In genomic region chr15:89377842-89378698, GRCh38 we compare ENCODE assay signal across 9 cellular contexts. TPM values are rescaled to one million over a fixed set of nuclear protein-coding genes. Genes with fewer than 3 reads are reported as not detected.
A peak's percentile ranks its signal among the peaks of the same experiment; 100 is the strongest.
DNase-seq lines count a peak whose midpoint lies in the region; ATAC-seq, FAIRE-seq and TF ChIP-seq lines count a peak whose summit lies in the region.
"Had no signal": no experiment of that assay in that cellular context is flagged by ENCODE, and none has a peak within 500 bp of the region (broad histone marks: within the 10 kb centered on the region; RNA-seq: fewer than 3 reads in every experiment).

No MANE protein-coding gene starts in this region.

- WGBS in GM12878 (ENCODE audit: insufficient coverage, insufficient replicate concordance, low lambda C conversion rate, missing lambda C conversion rate), result 29% methylated on average over 57 of the region's 57 CpGs

- DNase-seq in LNCaP clone FGC (ENCODE audit: low read depth), result peak; percentile 87
- DNase-seq in GM12878 (ENCODE audit: low read depth, low spot score), result no peak
- no peak for DNase-seq in keratinocyte (ENCODE audit: low read depth, low spot score)
- no peak for DNase-seq in stimulated activated effector memory CD8-positive, alpha-beta T cell treated with anti-CD3 and anti-CD28 coated beads, Interleukin-12 subunit alpha, Interleukin-12 subunit beta, amount 100 ng/mL, for 72 hours (ENCODE audit: low spot score in 2 of 2)
- DNase-seq in NCI-H345 (lab: John Stamatoyannopoulos, UW), result no peak
- no peak for DNase-seq in NCI-H2107 treated with DMSO at 0.1 percent for 48 hours (lab: John Stamatoyannopoulos, UW; ENCODE audit: unreplicated experiment)
- DNase-seq in NCI-H526 treated with DMSO at 0.1 percent for 48 hours (lab: John Stamatoyannopoulos, UW), result no peak

- H3K9me3 ChIP-seq in GM12878 (replicated peaks; ENCODE audit: control insufficient read depth, insufficient read depth, low read length), result no peaks in the 10 kb centered on the region; the same call in 2 of the 3 replicates
- no peaks in the 10 kb centered on the region for H3K9me3 ChIP-seq in keratinocyte (ENCODE audit: control insufficient read depth, low read depth, low read length)
- H3K9me3 ChIP-seq: neutrophil had no signal

- TF ChIP-seq CTCF in LNCaP clone FGC (IDR thresholded peaks at IDR 0.05; ENCODE audit: control insufficient read depth, extremely low read depth, insufficient read depth), result no peak
- TF ChIP-seq CTCF in GM12878 (IDR thresholded peaks at IDR 0.05 in 2 of 3, conservative IDR thresholded peaks at IDR 0.05 in 1 of 3; ENCODE audit: control insufficient read depth in 2 of 3, extremely low read depth in 1 of 3, insufficient read depth in 1 of 3, low read depth in 3 of 3, low read length in 3 of 3), result no peak
- TF ChIP-seq CTCF in keratinocyte (optimal IDR thresholded peaks at IDR 0.05 in 1 of 3, IDR thresholded peaks at IDR 0.05 in 1 of 3, conservative IDR thresholded peaks at IDR 0.05 in 1 of 3; ENCODE audit: extremely low read depth in 1 of 3, insufficient read depth in 2 of 3, low read length in 3 of 3), result no peak

- H3K9me3 Mint-ChIP-seq in stimulated activated effector memory CD8-positive, alpha-beta T cell treated with anti-CD3 and anti-CD28 coated beads, Interleukin-12 subunit alpha, Interleukin-12 subunit beta, amount 100 ng/mL, for 72 hours, result no peaks in the 10 kb centered on the region

- H3K36me3 Mint-ChIP-seq in stimulated activated effector memory CD8-positive, alpha-beta T cell treated with anti-CD3 and anti-CD28 coated beads, Interleukin-12 subunit alpha, Interleukin-12 subunit beta, amount 100 ng/mL, for 72 hours, result no peaks in the 10 kb centered on the region

- in situ Hi-C loops in GM12878 (cut with MboI), result no loop called here

- RAD21 ChIA-PET in GM12878 (lab: Charles Lee; ENCODE audit: unreplicated experiment), result no interaction called here

- H3K27ac ChIP-seq in GM12878 (ENCODE audit: control insufficient read depth, insufficient read depth) (no peak overlapping the region), keratinocyte (ENCODE audit: control insufficient read depth, insufficient read depth, low read length) (no peak overlapping the region)
- H3K27ac ChIP-seq: neutrophil had no signal

- FAIRE-seq in GM12878 (lab: Jason Lieb, UNC) (no peak), keratinocyte (lab: Jason Lieb, UNC) (no peak)

- H3K79me2 ChIP-seq in GM12878 (ENCODE audit: control insufficient read depth, insufficient read depth, low read length), result no peaks in the 10 kb centered on the region
- H3K79me2 ChIP-seq in keratinocyte (ENCODE audit: control insufficient read depth, insufficient read depth, low read length), result no peaks in the 10 kb centered on the region

- H3K4me3 ChIP-seq in LNCaP clone FGC (ENCODE audit: low read depth, low read length) (no peak overlapping the region; the same call in 1 of the 2 replicates), GM12878 (no peak overlapping the region), keratinocyte (ENCODE audit: control insufficient read depth in 2 of 3, extremely low read depth in 1 of 3, insufficient read depth in 2 of 3, low read depth in 1 of 3, low read length in 3 of 3) (peak overlapping the region in 1 of 3 experiments; percentile 42)

- no peak for TF ChIP-seq EP300 in GM12878 (IDR thresholded peaks at IDR 0.05; ENCODE audit: borderline replicate concordance in 1 of 2, control insufficient read depth in 1 of 2, low read depth in 2 of 2, low read length in 2 of 2)

- CTCF ChIA-PET in GM12878 (lab: Yijun Ruan, JAX), result no interaction called here

- BruUV-seq in GM12878 (replicated peaks; lab: Mats Ljungman, UMichigan), result no TSS peak

- SMC1A ChIA-PET in GM12878 (lab: Charles Lee; ENCODE audit: uncharacterized antibody, unreplicated experiment), result no interaction called here

- peaks cover 8% of the 10 kb centered on the region for H3K4me1 Mint-ChIP-seq in stimulated activated effector memory CD8-positive, alpha-beta T cell treated with anti-CD3 and anti-CD28 coated beads, Interleukin-12 subunit alpha, Interleukin-12 subunit beta, amount 100 ng/mL, for 72 hours

- intact Hi-C loops in GM12878 (cut with micrococcal nuclease; ENCODE audit: unreplicated experiment), result no loop called here

- ATAC-seq in GM12878, result no peak
- ATAC-seq in stimulated activated effector memory CD8-positive, alpha-beta T cell treated with anti-CD3 and anti-CD28 coated beads, Interleukin-12 subunit alpha, Interleukin-12 subunit beta, amount 100 ng/mL, for 72 hours, result peak; percentile 33
- no peak for ATAC-seq in GM18520 (IDR thresholded peaks at IDR 0.05; ENCODE audit: unreplicated experiment)

- H3K27ac Mint-ChIP-seq in stimulated activated effector memory CD8-positive, alpha-beta T cell treated with anti-CD3 and anti-CD28 coated beads, Interleukin-12 subunit alpha, Interleukin-12 subunit beta, amount 100 ng/mL, for 72 hours, result peak overlapping the region; percentile 85

- TF ChIP-seq POLR2A in GM12878 (IDR thresholded peaks at IDR 0.05; ENCODE audit: low read depth, low read length), result no peak

- dilution Hi-C loops in keratinocyte (cut with MboI; ENCODE audit: extremely low pct_ligation_motif_present, low sequenced_read_pairs), result no loop called here

- H3K36me3 ChIP-seq in GM12878 (ENCODE audit: control insufficient read depth in 2 of 2, insufficient read depth in 2 of 2, low read length in 1 of 2) (no peaks in the 10 kb centered on the region), keratinocyte (ENCODE audit: control insufficient read depth in 2 of 2, extremely low read depth in 1 of 2, insufficient read depth in 2 of 2, low read length in 2 of 2) (no peaks in the 10 kb centered on the region)
- H3K36me3 ChIP-seq: neutrophil had no signal

- 0 out of 2 replicates have a peak overlapping the region, but pooled peaks have one; percentile 8 for H2AFZ ChIP-seq in GM12878 (ENCODE audit: control insufficient read depth, low read depth, low read length)
- H2AFZ ChIP-seq in keratinocyte (ENCODE audit: control insufficient read depth, low read length), result no peak overlapping the region

- H3K9ac ChIP-seq in GM12878 (ENCODE audit: control insufficient read depth, insufficient read depth, low read length), result no peak overlapping the region
- H3K9ac ChIP-seq in keratinocyte (ENCODE audit: control insufficient read depth, extremely low read depth, insufficient read depth, low read length), result no peak overlapping the region

- POLR2A ChIA-PET in GM12878 (lab: Charles Lee), result no interaction called here

- no peak overlapping the region for H3K4me2 ChIP-seq in GM12878 (ENCODE audit: control insufficient read depth, insufficient read depth)
- H3K4me2 ChIP-seq in keratinocyte (ENCODE audit: control insufficient read depth, extremely low read depth, insufficient read depth, low read depth, low read length), result peak overlapping the region; percentile 71

- peak overlapping the region; percentile 60 for H3K4me3 Mint-ChIP-seq in stimulated activated effector memory CD8-positive, alpha-beta T cell treated with anti-CD3 and anti-CD28 coated beads, Interleukin-12 subunit alpha, Interleukin-12 subunit beta, amount 100 ng/mL, for 72 hours

- H4K20me1 ChIP-seq in GM12878 (ENCODE audit: control insufficient read depth, insufficient read depth), result no peaks in the 10 kb centered on the region
- H4K20me1 ChIP-seq in keratinocyte (ENCODE audit: control insufficient read depth, extremely low read depth, insufficient read depth, low read length), result peaks cover 7% of the 10 kb centered on the region

- TF ChIP-seq RAD21 in GM12878 (IDR thresholded peaks at IDR 0.05; ENCODE audit: insufficient read depth, low read depth, low read length), result no peak

- H3K9me1 ChIP-seq in keratinocyte (ENCODE audit: control insufficient read depth, extremely low read depth, insufficient read depth, low read length), result no peaks in the 10 kb centered on the region

- H3K27me3 ChIP-seq in GM12878 (replicated peaks in 1 of 2; ENCODE audit: control insufficient read depth in 2 of 2, insufficient read depth in 2 of 2, low read length in 1 of 2) (peaks cover 26 to 32% of the 10 kb centered on the region in 2 experiments), keratinocyte (ENCODE audit: control insufficient read depth, extremely low read depth, insufficient read depth, low read length) (peaks cover 69% of the 10 kb centered on the region)

- H3K4me1 ChIP-seq in GM12878 (ENCODE audit: control insufficient read depth, insufficient read depth, low read length), result no peaks in the 10 kb centered on the region
- H3K4me1 ChIP-seq in keratinocyte (ENCODE audit: control insufficient read depth, extremely low read depth, insufficient read depth, low read length), result peaks cover 24% of the 10 kb centered on the region

TF ChIP-seq in GM12878, 131 proteins besides CTCF, POLR2A, EP300 and RAD21 (continues in another document):
- TF ChIP-seq SMAD5 (IDR thresholded peaks at IDR 0.05; ENCODE audit: low read depth), result no peak

RNA-seq across cellular contexts. Expression of gene POLG, which starts 43.4 kb away (rescaled TPM):
- 122 and 151 TPM in 2 replicates for total RNA-seq in GM12878 (2013; cell fraction: nucleolus; rRNA removed)
- total RNA-seq in GM12878 (2014; rRNA removed) (50.5 and 54.8 TPM in 2 replicates), GM12878 (2014; rRNA removed; fragmentation: Illumina TruSeq; extraction: Trizol) (26.3 and 27.3 TPM in 2 replicates), GM12878 (2021) (66.2 and 71.1 TPM in 2 replicates)
- polyA plus RNA-seq in GM12878 (2011; ENCODE audit: low read depth), result 29.0 TPM
- polyA plus RNA-seq in GM12878 (2011; rRNA removed) (21.1 and 23.8 TPM in 2 replicates), GM12878 (2014; fragmentation: Illumina TruSeq; extraction: Trizol) (24.7 and 35.7 TPM in 2 replicates), GM12878 (2014; fragmentation: Nextera tagmentation; extraction: Ambion mirVana) (10 to 100 TPM; 14.8 to 21.6 TPM), GM12878 (2014; rRNA removed) (41.8 and 46.4 TPM in 2 replicates), GM12878 (2016; fragmentation: Nextera tagmentation; extraction: Ambion mirVana) (10 to 100 TPM; 30.2 to 40.4 TPM), keratinocyte (27.3 to 40.4 TPM (median 29.6 TPM) in 3 replicates)
- 21.0 and 26.9 TPM in 2 replicates for polyA plus RNA-seq in GM12878 (2011; cell fraction: cytosol; rRNA removed)
- 186 and 256 TPM in 2 replicates for polyA plus RNA-seq in GM12878 (2011; cell fraction: nucleus; rRNA removed)
- polyA plus RNA-seq in GM12878 (2012), result 36.6 and 46.1 TPM in 2 replicates
- 23.7 and 44.0 TPM in 2 replicates for polyA minus RNA-seq in GM12878 (2011; rRNA and poly(A)+ RNA removed)
- polyA minus RNA-seq in GM12878 (2011; cell fraction: cytosol; rRNA and poly(A)+ RNA removed), result 13.7 and 22.3 TPM in 2 replicates
- 59.7 and 112 TPM in 2 replicates for polyA minus RNA-seq in GM12878 (2011; cell fraction: nucleus; rRNA and poly(A)+ RNA removed)
- polyA plus RNA-seq in keratinocyte (2011; ENCODE audit: low read depth), result 43.8 TPM
- polyA plus RNA-seq in keratinocyte (2011; cell fraction: cytosol; rRNA removed), result 16.4 and 19.9 TPM in 2 replicates
- 118 and 119 TPM in 2 replicates for polyA plus RNA-seq in keratinocyte (2011; cell fraction: nucleus; rRNA removed)
- 38.1 and 46.6 TPM in 2 replicates for polyA plus RNA-seq in keratinocyte (2012; ENCODE audit: low replicate concordance)
- polyA minus RNA-seq in keratinocyte, result 23.5 to 66.7 TPM (median 34.2 TPM) in 3 replicates
- polyA minus RNA-seq in keratinocyte (2011; cell fraction: cytosol; rRNA and poly(A)+ RNA removed), result 27.0 TPM
- 56.3 and 60.3 TPM in 2 replicates for polyA minus RNA-seq in keratinocyte (2011; cell fraction: nucleus; rRNA and poly(A)+ RNA removed)
